Comparison of ENCODE assay signal across 1 cellular context in the genomic region with DNA sequence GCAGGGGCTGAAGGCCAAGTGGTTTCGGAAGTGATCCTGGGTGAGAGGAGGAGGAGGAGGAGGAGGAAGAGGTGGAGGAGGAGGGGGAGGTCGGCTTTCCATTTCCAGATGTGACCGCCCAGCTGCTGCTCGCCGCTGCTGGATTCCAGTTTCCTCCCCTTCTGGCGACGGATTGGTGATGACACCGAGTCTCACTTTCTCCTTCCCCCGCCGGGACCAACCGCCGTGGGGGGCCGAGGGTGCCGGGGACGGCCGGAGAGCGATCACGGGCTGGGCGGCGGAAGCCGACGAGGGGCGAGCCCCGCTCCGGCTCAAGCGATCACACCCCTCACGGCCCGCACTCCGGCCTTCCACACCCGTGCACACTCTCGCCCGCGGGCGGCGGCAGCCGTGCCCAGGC.
A peak's percentile ranks its signal among the peaks of the same experiment; 100 is the strongest.
TF ChIP-seq lines count a peak whose summit lies in the region.

No MANE protein-coding gene starts in this region.

TF ChIP-seq in HepG2, 621 proteins besides CTCF, POLR2A, EP300 and RAD21:
- TF ChIP-seq, protein P1, sequence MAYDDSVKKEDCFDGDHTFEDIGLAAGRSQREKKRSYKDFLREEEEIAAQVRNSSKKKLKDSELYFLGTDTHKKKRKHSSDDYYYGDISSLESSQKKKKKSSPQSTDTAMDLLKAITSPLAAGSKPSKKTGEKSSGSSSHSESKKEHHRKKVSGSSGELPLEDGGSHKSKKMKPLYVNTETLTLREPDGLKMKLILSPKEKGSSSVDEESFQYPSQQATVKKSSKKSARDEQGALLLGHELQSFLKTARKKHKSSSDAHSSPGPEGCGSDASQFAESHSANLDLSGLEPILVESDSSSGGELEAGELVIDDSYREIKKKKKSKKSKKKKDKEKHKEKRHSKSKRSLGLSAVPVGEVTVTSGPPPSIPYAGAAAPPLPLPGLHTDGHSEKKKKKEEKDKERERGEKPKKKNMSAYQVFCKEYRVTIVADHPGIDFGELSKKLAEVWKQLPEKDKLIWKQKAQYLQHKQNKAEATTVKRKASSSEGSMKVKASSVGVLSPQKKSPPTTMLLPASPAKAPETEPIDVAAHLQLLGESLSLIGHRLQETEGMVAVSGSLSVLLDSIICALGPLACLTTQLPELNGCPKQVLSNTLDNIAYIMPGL (CRISPR knock-in tag; IDR thresholded peaks at IDR 0.05; ENCODE audit: borderline replicate concordance in 1 of 2, low read depth in 1 of 2), result 0 out of 4 replicates have a peak, but pooled peaks of 1 of the 2 experiments have one; percentile 22
- peak; percentile 23; the same call in 1 of the 2 replicates for TF ChIP-seq ZFX (CRISPR knock-in tag; IDR thresholded peaks at IDR 0.05; ENCODE audit: low read depth)
- TF ChIP-seq GABPB1 (CRISPR knock-in tag; IDR thresholded peaks at IDR 0.05), result peak; percentile 65
- TF ChIP-seq, protein P2, sequence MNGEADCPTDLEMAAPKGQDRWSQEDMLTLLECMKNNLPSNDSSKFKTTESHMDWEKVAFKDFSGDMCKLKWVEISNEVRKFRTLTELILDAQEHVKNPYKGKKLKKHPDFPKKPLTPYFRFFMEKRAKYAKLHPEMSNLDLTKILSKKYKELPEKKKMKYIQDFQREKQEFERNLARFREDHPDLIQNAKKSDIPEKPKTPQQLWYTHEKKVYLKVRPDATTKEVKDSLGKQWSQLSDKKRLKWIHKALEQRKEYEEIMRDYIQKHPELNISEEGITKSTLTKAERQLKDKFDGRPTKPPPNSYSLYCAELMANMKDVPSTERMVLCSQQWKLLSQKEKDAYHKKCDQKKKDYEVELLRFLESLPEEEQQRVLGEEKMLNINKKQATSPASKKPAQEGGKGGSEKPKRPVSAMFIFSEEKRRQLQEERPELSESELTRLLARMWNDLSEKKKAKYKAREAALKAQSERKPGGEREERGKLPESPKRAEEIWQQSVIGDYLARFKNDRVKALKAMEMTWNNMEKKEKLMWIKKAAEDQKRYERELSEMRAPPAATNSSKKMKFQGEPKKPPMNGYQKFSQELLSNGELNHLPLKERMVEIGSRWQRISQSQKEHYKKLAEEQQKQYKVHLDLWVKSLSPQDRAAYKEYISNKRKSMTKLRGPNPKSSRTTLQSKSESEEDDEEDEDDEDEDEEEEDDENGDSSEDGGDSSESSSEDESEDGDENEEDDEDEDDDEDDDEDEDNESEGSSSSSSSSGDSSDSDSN (CRISPR knock-in tag; IDR thresholded peaks at IDR 0.05), result peak; percentile 82; the same call in 1 of the 2 replicates
- peak; percentile 87; the same call in 1 of the 2 replicates for TF ChIP-seq ZNF263 (CRISPR knock-in tag; IDR thresholded peaks at IDR 0.05)
- TF ChIP-seq PHF8 (CRISPR knock-in tag; IDR thresholded peaks at IDR 0.05), result 0 out of 2 replicates have a peak, but pooled peaks have one; percentile 46
- TF ChIP-seq KDM2A (CRISPR knock-in tag; IDR thresholded peaks at IDR 0.05; ENCODE audit: borderline replicate concordance, low read depth), result peak; percentile 34; the same call in 1 of the 2 replicates
- peak; percentile 41; the same call in 1 of the 2 replicates for TF ChIP-seq PATZ1 (CRISPR knock-in tag; IDR thresholded peaks at IDR 0.05)
- TF ChIP-seq, protein P3, sequence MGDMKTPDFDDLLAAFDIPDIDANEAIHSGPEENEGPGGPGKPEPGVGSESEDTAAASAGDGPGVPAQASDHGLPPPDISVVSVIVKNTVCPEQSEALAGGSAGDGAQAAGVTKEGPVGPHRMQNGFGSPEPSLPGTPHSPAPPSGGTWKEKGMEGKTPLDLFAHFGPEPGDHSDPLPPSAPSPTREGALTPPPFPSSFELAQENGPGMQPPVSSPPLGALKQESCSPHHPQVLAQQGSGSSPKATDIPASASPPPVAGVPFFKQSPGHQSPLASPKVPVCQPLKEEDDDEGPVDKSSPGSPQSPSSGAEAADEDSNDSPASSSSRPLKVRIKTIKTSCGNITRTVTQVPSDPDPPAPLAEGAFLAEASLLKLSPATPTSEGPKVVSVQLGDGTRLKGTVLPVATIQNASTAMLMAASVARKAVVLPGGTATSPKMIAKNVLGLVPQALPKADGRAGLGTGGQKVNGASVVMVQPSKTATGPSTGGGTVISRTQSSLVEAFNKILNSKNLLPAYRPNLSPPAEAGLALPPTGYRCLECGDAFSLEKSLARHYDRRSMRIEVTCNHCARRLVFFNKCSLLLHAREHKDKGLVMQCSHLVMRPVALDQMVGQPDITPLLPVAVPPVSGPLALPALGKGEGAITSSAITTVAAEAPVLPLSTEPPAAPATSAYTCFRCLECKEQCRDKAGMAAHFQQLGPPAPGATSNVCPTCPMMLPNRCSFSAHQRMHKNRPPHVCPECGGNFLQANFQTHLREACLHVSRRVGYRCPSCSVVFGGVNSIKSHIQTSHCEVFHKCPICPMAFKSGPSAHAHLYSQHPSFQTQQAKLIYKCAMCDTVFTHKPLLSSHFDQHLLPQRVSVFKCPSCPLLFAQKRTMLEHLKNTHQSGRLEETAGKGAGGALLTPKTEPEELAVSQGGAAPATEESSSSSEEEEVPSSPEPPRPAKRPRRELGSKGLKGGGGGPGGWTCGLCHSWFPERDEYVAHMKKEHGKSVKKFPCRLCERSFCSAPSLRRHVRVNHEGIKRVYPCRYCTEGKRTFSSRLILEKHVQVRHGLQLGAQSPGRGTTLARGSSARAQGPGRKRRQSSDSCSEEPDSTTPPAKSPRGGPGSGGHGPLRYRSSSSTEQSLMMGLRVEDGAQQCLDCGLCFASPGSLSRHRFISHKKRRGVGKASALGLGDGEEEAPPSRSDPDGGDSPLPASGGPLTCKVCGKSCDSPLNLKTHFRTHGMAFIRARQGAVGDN (CRISPR knock-in tag; IDR thresholded peaks at IDR 0.05), result peak; percentile 45
TF ChIP-seq in HepG2: peak in this region for 9; not testable (repeated sequence) for 612.
